In genomic region chr9:111483862-111484563, GRCh38 we compare ENCODE assay signal across 8 cellular contexts. TPM values are rescaled to one million over a fixed set of nuclear protein-coding genes. Genes with fewer than 3 reads are reported as not detected.
A peak's percentile ranks its signal among the peaks of the same experiment; 100 is the strongest.
DNase-seq lines count a peak whose midpoint lies in the region; ATAC-seq lines count a peak whose summit lies in the region.

A gene with protein sequence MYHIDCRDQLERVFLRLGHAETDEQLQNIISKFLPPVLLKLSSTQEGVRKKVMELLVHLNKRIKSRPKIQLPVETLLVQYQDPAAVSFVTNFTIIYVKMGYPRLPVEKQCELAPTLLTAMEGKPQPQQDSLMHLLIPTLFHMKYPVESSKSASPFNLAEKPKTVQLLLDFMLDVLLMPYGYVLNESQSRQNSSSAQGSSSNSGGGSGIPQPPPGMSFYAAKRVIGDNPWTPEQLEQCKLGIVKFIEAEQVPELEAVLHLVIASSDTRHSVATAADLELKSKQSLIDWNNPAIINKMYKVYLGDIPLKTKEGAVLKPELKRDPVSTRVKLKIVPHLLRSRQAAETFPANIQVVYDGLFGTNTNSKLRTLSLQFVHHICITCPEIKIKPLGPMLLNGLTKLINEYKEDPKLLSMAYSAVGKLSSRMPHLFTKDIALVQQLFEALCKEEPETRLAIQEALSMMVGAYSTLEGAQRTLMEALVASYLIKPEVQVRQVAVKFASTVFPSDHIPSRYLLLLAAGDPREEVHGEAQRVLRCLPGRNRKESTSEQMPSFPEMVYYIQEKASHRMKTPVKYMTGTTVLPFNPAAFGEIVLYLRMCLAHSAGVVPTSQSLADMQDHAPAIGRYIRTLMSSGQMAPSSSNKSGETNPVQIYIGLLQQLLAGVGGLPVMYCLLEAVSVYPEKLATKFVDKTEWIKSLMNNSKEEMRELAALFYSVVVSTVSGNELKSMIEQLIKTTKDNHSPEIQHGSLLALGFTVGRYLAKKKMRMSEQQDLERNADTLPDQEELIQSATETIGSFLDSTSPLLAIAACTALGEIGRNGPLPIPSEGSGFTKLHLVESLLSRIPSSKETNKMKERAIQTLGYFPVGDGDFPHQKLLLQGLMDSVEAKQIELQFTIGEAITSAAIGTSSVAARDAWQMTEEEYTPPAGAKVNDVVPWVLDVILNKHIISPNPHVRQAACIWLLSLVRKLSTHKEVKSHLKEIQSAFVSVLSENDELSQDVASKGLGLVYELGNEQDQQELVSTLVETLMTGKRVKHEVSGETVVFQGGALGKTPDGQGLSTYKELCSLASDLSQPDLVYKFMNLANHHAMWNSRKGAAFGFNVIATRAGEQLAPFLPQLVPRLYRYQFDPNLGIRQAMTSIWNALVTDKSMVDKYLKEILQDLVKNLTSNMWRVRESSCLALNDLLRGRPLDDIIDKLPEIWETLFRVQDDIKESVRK (N-terminal part only) (minus strand): TSS chr9:111484383. CDS start chr9:111472918, 11,465 bp downstream.

- peaks cover under 1% of the 10 kb centered on the region for H3K27me3 Mint-ChIP-seq in activated T-helper 17 cell treated with anti-CD3 and anti-CD28 coated beads, Interleukin-2, amount 50 U/mL, for 72 hours
- peaks cover 3 to 10% (median 9%) of the 10 kb centered on the region in 3 donors for H3K27me3 Mint-ChIP-seq in naive B cell

- peak within 1 kb of the TSS; percentile 82 for H3K27ac Mint-ChIP-seq in activated T-helper 17 cell treated with anti-CD3 and anti-CD28 coated beads, Interleukin-2, amount 50 U/mL, for 72 hours
- H3K27ac Mint-ChIP-seq in naive B cell, result peak within 1 kb of the TSS in 4 of 6 donors; percentile 41 to 81 (median 71)
- peak within 1 kb of the TSS; percentile 79 for H3K27ac Mint-ChIP-seq in stimulated activated effector memory CD8-positive, alpha-beta T cell treated with anti-CD3 and anti-CD28 coated beads, Interleukin-12 subunit alpha, Interleukin-12 subunit beta, amount 100 ng/mL, for 72 hours

- no peaks in the 10 kb centered on the region for H3K9me3 Mint-ChIP-seq in activated T-helper 17 cell treated with anti-CD3 and anti-CD28 coated beads, Interleukin-2, amount 50 U/mL, for 72 hours
- no peaks in the 10 kb centered on the region for H3K9me3 Mint-ChIP-seq in naive B cell
- no peaks in the 10 kb centered on the region for H3K9me3 Mint-ChIP-seq in stimulated activated effector memory CD8-positive, alpha-beta T cell treated with anti-CD3 and anti-CD28 coated beads, Interleukin-12 subunit alpha, Interleukin-12 subunit beta, amount 100 ng/mL, for 72 hours

- H3K36me3 Mint-ChIP-seq in activated T-helper 17 cell treated with anti-CD3 and anti-CD28 coated beads, Interleukin-2, amount 50 U/mL, for 72 hours (ENCODE audit: low read depth), result peaks cover 10% of the 10 kb centered on the region
- H3K36me3 Mint-ChIP-seq in naive B cell, result no peaks in the 10 kb centered on the region
- peaks cover 21% of the 10 kb centered on the region for H3K36me3 Mint-ChIP-seq in stimulated activated effector memory CD8-positive, alpha-beta T cell treated with anti-CD3 and anti-CD28 coated beads, Interleukin-12 subunit alpha, Interleukin-12 subunit beta, amount 100 ng/mL, for 72 hours

- ATAC-seq in GM19463 (IDR thresholded peaks at IDR 0.05; ENCODE audit: unreplicated experiment), result peak; percentile 59
- peak; percentile 81 for ATAC-seq in activated T-helper 17 cell treated with anti-CD3 and anti-CD28 coated beads, Interleukin-2, amount 50 U/mL, for 72 hours (replicated peaks)
- ATAC-seq in naive B cell (ENCODE audit: low read depth in 2 of 2), result peak; percentile 64 to 67
- peak; percentile 85 for ATAC-seq in stimulated activated effector memory CD8-positive, alpha-beta T cell treated with anti-CD3 and anti-CD28 coated beads, Interleukin-12 subunit alpha, Interleukin-12 subunit beta, amount 100 ng/mL, for 72 hours

- H3K4me1 Mint-ChIP-seq in activated T-helper 17 cell treated with anti-CD3 and anti-CD28 coated beads, Interleukin-2, amount 50 U/mL, for 72 hours, result peaks cover 17% of the 10 kb centered on the region
- peaks cover 13 to 24% (median 22%) of the 10 kb centered on the region in 3 donors for H3K4me1 Mint-ChIP-seq in naive B cell
- H3K4me1 Mint-ChIP-seq in stimulated activated effector memory CD8-positive, alpha-beta T cell treated with anti-CD3 and anti-CD28 coated beads, Interleukin-12 subunit alpha, Interleukin-12 subunit beta, amount 100 ng/mL, for 72 hours, result peaks cover 28% of the 10 kb centered on the region

- peak; percentile 46 for DNase-seq in COR-L47 (lab: John Stamatoyannopoulos, UW)
- DNase-seq in HK-2 (ENCODE audit: unreplicated experiment), result peak; percentile 77
- peak; percentile 91 for DNase-seq in RKO (ENCODE audit: low spot score)
- DNase-seq in fibroblast of gingiva (ENCODE audit: low read depth), result peak; percentile 80
- peak; percentile 68 for DNase-seq in naive B cell
- peak; percentile 59 to 89 for DNase-seq in stimulated activated effector memory CD8-positive, alpha-beta T cell treated with anti-CD3 and anti-CD28 coated beads, Interleukin-12 subunit alpha, Interleukin-12 subunit beta, amount 100 ng/mL, for 72 hours (ENCODE audit: low spot score in 2 of 2)

- H3K4me3 Mint-ChIP-seq in activated T-helper 17 cell treated with anti-CD3 and anti-CD28 coated beads, Interleukin-2, amount 50 U/mL, for 72 hours, result peak within 1 kb of the TSS; percentile 85
- peak within 1 kb of the TSS; percentile 77 to 91 (median 88) for H3K4me3 Mint-ChIP-seq in naive B cell
- peak within 1 kb of the TSS; percentile 75 for H3K4me3 Mint-ChIP-seq in stimulated activated effector memory CD8-positive, alpha-beta T cell treated with anti-CD3 and anti-CD28 coated beads, Interleukin-12 subunit alpha, Interleukin-12 subunit beta, amount 100 ng/mL, for 72 hours

RNA-seq across cellular contexts. Expression of the gene that starts here (rescaled TPM):
- 100 to 1,000 TPM in 1 of 2 donors, 10 to 100 TPM in 1; 77.4 to 103 TPM for total RNA-seq in activated T-helper 17 cell treated with anti-CD3 and anti-CD28 coated beads, Interleukin-2, amount 50 U/mL, for 72 hours
- 10 to 100 TPM in 1 of 6 donors, 1 to 10 TPM in 5; 5.0 to 10.7 (median 7.3) TPM for polyA plus RNA-seq in naive B cell (ENCODE audit: low read depth in 6 of 6)

Comparison
In these comparisons a context has a peak if more than half of its experiments do, and no peak if none do; other contexts are left out.
1. Peak in every context shown above with its lines: DNase-seq and ATAC-seq.